ENCODE assay signal across 10 cellular contexts in the genomic region with DNA sequence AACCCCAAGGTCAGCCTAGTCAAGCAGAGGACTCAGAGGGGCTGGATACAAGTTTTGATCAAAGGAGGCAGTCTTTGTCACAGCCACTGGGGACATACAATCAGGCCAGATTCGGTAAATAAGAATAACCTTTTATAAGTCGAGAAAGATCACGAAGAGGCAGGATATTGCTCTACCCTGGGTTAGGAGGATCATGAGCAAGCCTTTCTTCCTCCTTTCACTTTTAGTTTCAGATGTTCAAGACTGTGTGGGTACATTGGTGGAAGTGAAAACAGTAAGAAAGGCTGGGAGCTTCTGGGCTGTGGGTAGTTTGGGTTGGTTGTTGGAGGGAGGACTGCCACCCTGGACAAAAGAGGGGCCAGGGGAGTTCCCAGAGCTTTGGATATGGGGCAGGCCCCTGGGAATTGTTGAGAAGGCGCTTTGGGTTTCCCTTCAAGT.
DNase-seq lines count a peak whose midpoint lies in the region; ATAC-seq and TF ChIP-seq lines count a peak whose summit lies in the region.
"Had no signal": no experiment of that assay in that cellular context is flagged by ENCODE, and none has a peak within 500 bp of the region (broad histone marks: within the 10 kb centered on the region; RNA-seq: fewer than 3 reads in every experiment).

No MANE protein-coding gene starts in this region.

- peak overlapping the region; percentile 53 for H3K4me2 ChIP-seq in Karpas-422 (ENCODE audit: low read depth, low read length, poor library complexity, severe bottlenecking)

- TF ChIP-seq CTCF in GM12864 (IDR thresholded peaks at IDR 0.05; ENCODE audit: low read depth, low read length, missing control alignments) (peak; percentile 61), omental fat pad (IDR thresholded peaks at IDR 0.05) (no peak), foreskin fibroblast (IDR thresholded peaks at IDR 0.05; ENCODE audit: low read depth, low read length) (no peak)

- no peaks in the 10 kb centered on the region for H3K9me3 ChIP-seq in Karpas-422 (ENCODE audit: low read length)

- no peaks in the 10 kb centered on the region for H3K79me2 ChIP-seq in Karpas-422 (ENCODE audit: low read length)
- H3K79me2 ChIP-seq: parathyroid adenoma had no signal

- ATAC-seq in GM21528 (IDR thresholded peaks at IDR 0.05; ENCODE audit: low FRiP score, unreplicated experiment) (peak; percentile 100), omental fat pad (ENCODE audit: low FRiP score) (no peak)
- ATAC-seq: HCT116 had no signal

- no peaks in the 10 kb centered on the region for H3K36me3 ChIP-seq in Karpas-422 (ENCODE audit: insufficient read depth, low read length)

- H3K9ac ChIP-seq in Karpas-422 (ENCODE audit: low read length), result peak overlapping the region; percentile 55
- H3K9ac ChIP-seq: parathyroid adenoma had no signal

- peaks cover 85% of the 10 kb centered on the region for H3K4me1 ChIP-seq in Karpas-422 (ENCODE audit: low read length)
- H3K4me1 ChIP-seq: parathyroid adenoma had no signal

- H3K9me2 ChIP-seq in Karpas-422 (replicated peaks; ENCODE audit: insufficient read depth, low read length), result no peaks in the 10 kb centered on the region

- no peaks in the 10 kb centered on the region for H3K27me3 ChIP-seq in Karpas-422 (ENCODE audit: low read length)

- peak overlapping the region; percentile 66 for H2AFZ ChIP-seq in Karpas-422 (ENCODE audit: low read length)
- H2AFZ ChIP-seq: parathyroid adenoma had no signal

- H3K4me3 ChIP-seq in GM12864 (ENCODE audit: low read depth, low read length), result no peak overlapping the region
- H3K4me3 ChIP-seq in Karpas-422 (ENCODE audit: low read length), result peak overlapping the region; percentile 31
- no peak overlapping the region for H3K4me3 ChIP-seq in foreskin fibroblast (ENCODE audit: low read depth in 1 of 2, low read length in 2 of 2)

- H4K20me1 ChIP-seq in Karpas-422 (ENCODE audit: insufficient read depth, low read depth, low read length), result no peaks in the 10 kb centered on the region

- peak overlapping the region; percentile 93 for H3K27ac ChIP-seq in Karpas-422 (ENCODE audit: low read length)
- H3K27ac ChIP-seq: parathyroid adenoma had no signal

- DNase-seq in GM12864 (ENCODE audit: low read depth) (peak; percentile 77), Karpas-422 (peak; percentile 90), omental fat pad (ENCODE audit: low spot score) (no peak), nucleus accumbens (lab: John Stamatoyannopoulos, UW) (no peak), superior temporal gyrus (ENCODE audit: extremely low spot score) (no peak), foreskin fibroblast (no peak)
- peak; percentile 48 for DNase-seq in central memory CD4-positive, alpha-beta T cell

Comparison
In these comparisons a context has a peak if more than half of its experiments do, and no peak if none do; other contexts are left out.
1. DNase-seq: peak in GM12864 (single experiment), Karpas-422 (single experiment) and central memory CD4-positive, alpha-beta T cell (single experiment); none in omental fat pad (single experiment), nucleus accumbens (0 of 56), superior temporal gyrus (single experiment) and foreskin fibroblast (0 of 2).